1 cellular context compared by ENCODE assay signal in the genomic region with DNA sequence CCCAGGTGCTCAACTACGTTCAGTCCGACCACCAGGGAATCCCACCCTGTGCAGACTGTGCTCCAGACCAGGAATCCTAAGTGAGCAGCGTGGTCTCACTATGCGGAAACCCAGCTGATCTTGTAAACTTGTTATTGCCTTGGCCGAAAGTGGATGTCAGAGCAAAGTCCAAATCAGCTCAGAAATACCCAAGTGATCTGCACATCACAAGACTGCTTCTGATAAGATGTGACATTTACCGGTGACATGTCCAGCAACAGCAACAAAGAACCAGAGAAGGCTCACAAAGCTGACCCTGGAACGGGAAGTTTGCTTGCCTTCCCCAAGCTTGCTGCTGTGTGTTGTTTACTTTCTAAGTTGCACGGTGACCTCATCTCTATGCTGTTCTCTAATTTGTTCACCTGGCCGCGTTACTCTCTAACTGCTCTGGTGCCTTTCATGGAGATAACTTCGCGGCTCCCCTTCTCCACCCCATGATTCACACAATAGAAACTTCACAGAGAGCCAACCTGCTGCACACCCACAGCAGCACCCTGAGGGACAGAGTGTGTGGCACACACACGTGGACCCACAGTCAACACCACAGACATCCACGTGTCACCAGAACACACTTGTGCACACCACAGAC.
A peak's percentile ranks its signal among the peaks of the same experiment; 100 is the strongest.
TF ChIP-seq lines count a peak whose summit lies in the region.

No MANE protein-coding gene starts in this region.

TF ChIP-seq in HepG2, 621 proteins besides CTCF, POLR2A, EP300 and RAD21 (continued from another document):
- TF ChIP-seq, protein P1, sequence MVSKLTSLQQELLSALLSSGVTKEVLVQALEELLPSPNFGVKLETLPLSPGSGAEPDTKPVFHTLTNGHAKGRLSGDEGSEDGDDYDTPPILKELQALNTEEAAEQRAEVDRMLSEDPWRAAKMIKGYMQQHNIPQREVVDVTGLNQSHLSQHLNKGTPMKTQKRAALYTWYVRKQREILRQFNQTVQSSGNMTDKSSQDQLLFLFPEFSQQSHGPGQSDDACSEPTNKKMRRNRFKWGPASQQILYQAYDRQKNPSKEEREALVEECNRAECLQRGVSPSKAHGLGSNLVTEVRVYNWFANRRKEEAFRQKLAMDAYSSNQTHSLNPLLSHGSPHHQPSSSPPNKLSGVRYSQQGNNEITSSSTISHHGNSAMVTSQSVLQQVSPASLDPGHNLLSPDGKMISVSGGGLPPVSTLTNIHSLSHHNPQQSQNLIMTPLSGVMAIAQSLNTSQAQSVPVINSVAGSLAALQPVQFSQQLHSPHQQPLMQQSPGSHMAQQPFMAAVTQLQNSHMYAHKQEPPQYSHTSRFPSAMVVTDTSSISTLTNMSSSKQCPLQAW (CRISPR knock-in tag; IDR thresholded peaks at IDR 0.05) = peak; percentile 54
- TF ChIP-seq ELF3 (CRISPR knock-in tag; IDR thresholded peaks at IDR 0.05) (peak; percentile 58), KLF13 (CRISPR knock-in tag; IDR thresholded peaks at IDR 0.05) (no peak), ZFP36L2 (CRISPR knock-in tag; IDR thresholded peaks at IDR 0.05) (no peak), ZNF761 (CRISPR knock-in tag; conservative IDR thresholded peaks at IDR 0.05) (no peak), HDAC6 (IDR thresholded peaks at IDR 0.05; ENCODE audit: low read depth, low read length) (no peak), ATF3 (CRISPR knock-in tag; IDR thresholded peaks at IDR 0.05) (peak; percentile 64; the same call in 1 of the 2 replicates), MED1 (CRISPR knock-in tag; IDR thresholded peaks at IDR 0.05) (0 out of 2 replicates have a peak, but pooled peaks have one; percentile 4), MXD3 (CRISPR knock-in tag; IDR thresholded peaks at IDR 0.05) (peak; percentile 21; the same call in 1 of the 2 replicates), ZNF143 (CRISPR knock-in tag; IDR thresholded peaks at IDR 0.05) (no peak), ZNF101 (CRISPR knock-in tag; IDR thresholded peaks at IDR 0.05; ENCODE audit: borderline replicate concordance, low read depth) (no peak), CC2D1A (CRISPR knock-in tag; IDR thresholded peaks at IDR 0.05) (no peak), MXD4 (CRISPR knock-in tag; IDR thresholded peaks at IDR 0.05) (0 out of 2 replicates have a peak, but pooled peaks have one; percentile 57), KLF12 (CRISPR knock-in tag; IDR thresholded peaks at IDR 0.05; ENCODE audit: borderline replicate concordance) (no peak), SALL1 (CRISPR knock-in tag; IDR thresholded peaks at IDR 0.05) (peak; percentile 34), CREM (IDR thresholded peaks at IDR 0.05) (peak; percentile 35; the same call in 1 of the 2 replicates), CREM (CRISPR knock-in tag; IDR thresholded peaks at IDR 0.05) (no peak), ETV5 (CRISPR knock-in tag; IDR thresholded peaks at IDR 0.05; ENCODE audit: borderline replicate concordance) (peak; percentile 36; the same call in 1 of the 2 replicates), RBAK (CRISPR knock-in tag; IDR thresholded peaks at IDR 0.05) (no peak), TIGD3 (CRISPR knock-in tag; IDR thresholded peaks at IDR 0.05; ENCODE audit: borderline replicate concordance) (no peak), ZNF33B (CRISPR knock-in tag; IDR thresholded peaks at IDR 0.05) (no peak), GATA4 (IDR thresholded peaks at IDR 0.05; ENCODE audit: borderline replicate concordance, low read depth) (no peak), ZBTB43 (CRISPR knock-in tag; conservative IDR thresholded peaks at IDR 0.05) (peak; percentile 75; the same call in 1 of the 2 replicates), ZNF33A (CRISPR knock-in tag; IDR thresholded peaks at IDR 0.05; ENCODE audit: borderline replicate concordance) (no peak), ZNF704 (CRISPR knock-in tag; IDR thresholded peaks at IDR 0.05; ENCODE audit: borderline replicate concordance) (no peak), GPN1 (CRISPR knock-in tag; IDR thresholded peaks at IDR 0.05; ENCODE audit: borderline replicate concordance) (no peak), POLR2G (IDR thresholded peaks at IDR 0.05; ENCODE audit: low read depth, low read length) (no peak), MYNN (CRISPR knock-in tag; IDR thresholded peaks at IDR 0.05; ENCODE audit: low read depth) (no peak), DR1 (CRISPR knock-in tag; IDR thresholded peaks at IDR 0.05) (no peak), ATF4 (CRISPR knock-in tag; IDR thresholded peaks at IDR 0.05) (peak in 1 of 2 experiments; percentile 37; a peak in 1 of 4 replicates), ZNF331 (CRISPR knock-in tag; IDR thresholded peaks at IDR 0.05) (no peak), ZNF317 (CRISPR knock-in tag; IDR thresholded peaks at IDR 0.05) (peak; percentile 99), PHF5A (CRISPR knock-in tag; IDR thresholded peaks at IDR 0.05; ENCODE audit: low read depth, unreplicated experiment) (peak; percentile 61), ZNF34 (CRISPR knock-in tag; IDR thresholded peaks at IDR 0.05; ENCODE audit: borderline replicate concordance) (no peak), HNF4G (IDR thresholded peaks at IDR 0.05; ENCODE audit: borderline replicate concordance, low read depth, low read length) (no peak), HNF4G (CRISPR knock-in tag; IDR thresholded peaks at IDR 0.05; ENCODE audit: borderline replicate concordance, low read depth) (no peak), ZNF124 (CRISPR knock-in tag; IDR thresholded peaks at IDR 0.05) (0 out of 2 replicates have a peak, but pooled peaks have one; percentile 48), ATF7-NPFF (CRISPR knock-in tag; IDR thresholded peaks at IDR 0.05; ENCODE audit: low read depth) (no peak), RCOR2 (CRISPR knock-in tag; IDR thresholded peaks at IDR 0.05) (0 out of 2 replicates have a peak, but pooled peaks have one; percentile 26), FOXA1 (IDR thresholded peaks at IDR 0.05) (no peak), FOXA1 (CRISPR knock-in tag; IDR thresholded peaks at IDR 0.05) (peak; percentile 88)
- TF ChIP-seq, protein P2, sequence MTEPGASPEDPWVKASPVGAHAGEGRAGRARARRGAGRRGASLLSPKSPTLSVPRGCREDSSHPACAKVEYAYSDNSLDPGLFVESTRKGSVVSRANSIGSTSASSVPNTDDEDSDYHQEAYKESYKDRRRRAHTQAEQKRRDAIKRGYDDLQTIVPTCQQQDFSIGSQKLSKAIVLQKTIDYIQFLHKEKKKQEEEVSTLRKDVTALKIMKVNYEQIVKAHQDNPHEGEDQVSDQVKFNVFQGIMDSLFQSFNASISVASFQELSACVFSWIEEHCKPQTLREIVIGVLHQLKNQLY (CRISPR knock-in tag; IDR thresholded peaks at IDR 0.05) = no peak
- TF ChIP-seq, protein P3, sequence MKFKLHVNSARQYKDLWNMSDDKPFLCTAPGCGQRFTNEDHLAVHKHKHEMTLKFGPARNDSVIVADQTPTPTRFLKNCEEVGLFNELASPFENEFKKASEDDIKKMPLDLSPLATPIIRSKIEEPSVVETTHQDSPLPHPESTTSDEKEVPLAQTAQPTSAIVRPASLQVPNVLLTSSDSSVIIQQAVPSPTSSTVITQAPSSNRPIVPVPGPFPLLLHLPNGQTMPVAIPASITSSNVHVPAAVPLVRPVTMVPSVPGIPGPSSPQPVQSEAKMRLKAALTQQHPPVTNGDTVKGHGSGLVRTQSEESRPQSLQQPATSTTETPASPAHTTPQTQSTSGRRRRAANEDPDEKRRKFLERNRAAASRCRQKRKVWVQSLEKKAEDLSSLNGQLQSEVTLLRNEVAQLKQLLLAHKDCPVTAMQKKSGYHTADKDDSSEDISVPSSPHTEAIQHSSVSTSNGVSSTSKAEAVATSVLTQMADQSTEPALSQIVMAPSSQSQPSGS (CRISPR knock-in tag; IDR thresholded peaks at IDR 0.05) = peak; percentile 84; the same call in 1 of the 2 replicates
